Comparison of ENCODE assay signal across 2 cellular contexts in genomic region chr10:119701861-119702260, GRCh38.
TF ChIP-seq lines count a peak whose summit lies in the region.

No MANE protein-coding gene starts in this region.

TF ChIP-seq in HepG2, 621 proteins besides CTCF, POLR2A, EP300 and RAD21:
- TF ChIP-seq REXO4 (CRISPR knock-in tag; IDR thresholded peaks at IDR 0.05; ENCODE audit: borderline replicate concordance) (no peak), DR1 (CRISPR knock-in tag; IDR thresholded peaks at IDR 0.05) (no peak), BORCS8-MEF2B (CRISPR knock-in tag; IDR thresholded peaks at IDR 0.05) (no peak)

TF ChIP-seq in H1, 55 proteins besides CTCF, POLR2A, EP300 and RAD21:
- TF ChIP-seq KDM1A (IDR thresholded peaks at IDR 0.05; ENCODE audit: borderline replicate concordance, low read length) (no peak), JUND (IDR thresholded peaks at IDR 0.05; ENCODE audit: low read length) (no peak), KDM4A (IDR thresholded peaks at IDR 0.05; ENCODE audit: low read depth, low read length, severe bottlenecking) (no peak), BACH1 (IDR thresholded peaks at IDR 0.05; ENCODE audit: low read length) (no peak), CHD2 (IDR thresholded peaks at IDR 0.05; ENCODE audit: low read length) (no peak), GTF2F1 (IDR thresholded peaks at IDR 0.05; ENCODE audit: borderline replicate concordance, low read depth, low read length) (no peak), FOSL1 (IDR thresholded peaks at IDR 0.05; ENCODE audit: insufficient read depth, low read depth, low read length) (no peak), ASH2L (IDR thresholded peaks at IDR 0.05; ENCODE audit: low read length) (no peak), CREB1 (IDR thresholded peaks at IDR 0.05) (no peak), RNF2 (IDR thresholded peaks at IDR 0.05; ENCODE audit: borderline replicate concordance, low read depth, low read length, missing control alignments, poor library complexity, severe bottlenecking) (no peak), JUN (IDR thresholded peaks at IDR 0.05; ENCODE audit: low read depth, low read length) (no peak), HDAC6 (IDR thresholded peaks at IDR 0.05; ENCODE audit: low read depth, low read length) (no peak), EZH2 (IDR thresholded peaks at IDR 0.05; ENCODE audit: low read depth, low read length, severe bottlenecking) (no peak), ZNF274 (IDR thresholded peaks at IDR 0.05; ENCODE audit: borderline replicate concordance, extremely low read depth, low read length) (no peak)
